Comparison of ENCODE assay signal across 19 cellular contexts in the genomic region with DNA sequence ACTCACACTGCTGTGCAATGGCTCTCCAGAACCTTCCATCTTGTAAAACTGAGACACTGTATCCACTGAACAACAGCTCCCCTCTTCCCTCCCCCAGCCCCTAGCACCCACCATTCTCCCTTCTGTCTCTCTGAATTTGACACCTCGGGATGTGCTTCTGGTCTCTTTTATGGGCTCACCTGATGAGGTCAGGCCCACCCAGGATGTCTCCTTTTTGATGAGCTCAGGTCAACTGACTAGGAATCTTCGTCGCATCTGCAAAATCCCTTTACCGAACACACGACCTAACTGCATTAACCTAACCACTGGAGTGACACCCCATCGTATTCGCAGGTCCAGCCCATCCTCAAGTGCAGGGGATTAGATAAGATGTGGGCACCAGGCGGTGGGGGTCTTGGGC.
DNase-seq lines count a peak whose midpoint lies in the region; ATAC-seq and TF ChIP-seq lines count a peak whose summit lies in the region.
"Had no signal": no experiment of that assay in that cellular context is flagged by ENCODE, and none has a peak within 500 bp of the region (broad histone marks: within the 10 kb centered on the region; RNA-seq: fewer than 3 reads in every experiment).

No MANE protein-coding gene starts in this region.

- H3K4me2 ChIP-seq in BLaER1 (peak overlapping the region; percentile 89), MM.1S (ENCODE audit: low read depth, low read length) (no peak overlapping the region)
- H3K4me2 ChIP-seq: hepatocyte had no signal

- no peaks in the 10 kb centered on the region for H3K9me2 ChIP-seq in MM.1S (replicated peaks; ENCODE audit: insufficient read depth, low read length)

- TF ChIP-seq POLR2A in spleen (IDR thresholded peaks at IDR 0.05), result no peak

- H3K79me2 ChIP-seq in MM.1S (ENCODE audit: low read length), result peaks cover 51% of the 10 kb centered on the region
- H3K79me2 ChIP-seq: hepatocyte had no signal

- H3K9ac ChIP-seq in BLaER1, result no peak overlapping the region
- H3K9ac ChIP-seq in MM.1S (ENCODE audit: low read length), result no peak overlapping the region
- H3K9ac ChIP-seq: GM23248 had no signal

- TF ChIP-seq CTCF in MM.1S (IDR thresholded peaks at IDR 0.05; ENCODE audit: low read length), result no peak
- no peak for TF ChIP-seq CTCF in spleen (IDR thresholded peaks at IDR 0.05 in 8 of 11, conservative IDR thresholded peaks at IDR 0.05 in 3 of 11)
- TF ChIP-seq CTCF in GM13976 (IDR thresholded peaks at IDR 0.05; ENCODE audit: borderline replicate concordance, control extremely low read depth, extremely low read depth, insufficient read depth, missing control alignments), result no peak

- H3K4me3 Mint-ChIP-seq in dendritic cell treated with granulocyte-macrophage colony-stimulating factor and Interleukin-4, amounts not matched to agents 40 ng/mL and 50 ng/mL, for 4 days, result no peak overlapping the region
- H3K4me3 Mint-ChIP-seq in activated T-helper 2 cell treated with anti-CD3 and anti-CD28 coated beads, Interferon-gamma antibody, Interleukin-2, Interleukin-4, amounts not matched to agents 10 μg/mL and 5 μg/mL and 100 μg/mL, durations not matched to agents 14 hours and 24 hours and 36 hours (ENCODE audit: low read depth), result no peak overlapping the region
- H3K4me3 Mint-ChIP-seq: activated T-cell treated with anti-CD3 and anti-CD28 coated beads, Interleukin-2, amount 50 U/mL, for 4 hours; endodermal cell had no signal

- H3K4me3 ChIP-seq in BLaER1 (0 out of 2 replicates have a peak overlapping the region, but pooled peaks have one; percentile 22), MM.1S (ENCODE audit: low read length) (no peak overlapping the region), spleen (peak overlapping the region in 1 of 8 donors; percentile 55)
- H3K4me3 ChIP-seq: GM23248, hepatocyte, SJSA1, vagina had no signal

- no peaks in the 10 kb centered on the region for H3K36me3 Mint-ChIP-seq in dendritic cell treated with granulocyte-macrophage colony-stimulating factor and Interleukin-4, amounts not matched to agents 40 ng/mL and 50 ng/mL, for 4 days (ENCODE audit: low read depth)
- H3K36me3 Mint-ChIP-seq in activated T-helper 2 cell treated with anti-CD3 and anti-CD28 coated beads, Interferon-gamma antibody, Interleukin-2, Interleukin-4, amounts not matched to agents 10 μg/mL and 5 μg/mL and 100 μg/mL, durations not matched to agents 14 hours and 24 hours and 36 hours (ENCODE audit: low read depth), result peaks cover 3% of the 10 kb centered on the region

- H3K9me3 Mint-ChIP-seq in dendritic cell treated with granulocyte-macrophage colony-stimulating factor and Interleukin-4, amounts not matched to agents 40 ng/mL and 50 ng/mL, for 4 days, result peaks cover 11% of the 10 kb centered on the region
- H3K9me3 Mint-ChIP-seq in activated T-helper 2 cell treated with anti-CD3 and anti-CD28 coated beads, Interferon-gamma antibody, Interleukin-2, Interleukin-4, amounts not matched to agents 10 μg/mL and 5 μg/mL and 100 μg/mL, durations not matched to agents 14 hours and 24 hours and 36 hours, result peaks cover 18% of the 10 kb centered on the region

- H3K4me1 ChIP-seq in BLaER1, result peaks cover 88% of the 10 kb centered on the region
- H3K4me1 ChIP-seq in MM.1S (ENCODE audit: low read length), result peaks cover 31% of the 10 kb centered on the region
- H3K4me1 ChIP-seq in spleen, result peaks cover 35 to 100% (median 85%) of the 10 kb centered on the region in 6 donors

- H3K36me3 ChIP-seq in BLaER1 (peaks cover 47% of the 10 kb centered on the region), MM.1S (replicated peaks; ENCODE audit: insufficient read depth, low read length) (no peaks in the 10 kb centered on the region), spleen (no peaks in the 10 kb centered on the region)
- H3K36me3 ChIP-seq: SJSA1, vagina had no signal

- H3F3A ChIP-seq in MM.1S (ENCODE audit: insufficient read depth, low read length), result peaks cover 28% of the 10 kb centered on the region

- H2AFZ ChIP-seq in MM.1S (ENCODE audit: low read length), result no peak overlapping the region
- H2AFZ ChIP-seq: GM23248, hepatocyte had no signal

- H4K20me1 ChIP-seq in BLaER1 (peaks cover 73% of the 10 kb centered on the region), MM.1S (ENCODE audit: insufficient read depth, low read length) (no peaks in the 10 kb centered on the region)

- H3K9me3 ChIP-seq in BLaER1 (peaks cover 35% of the 10 kb centered on the region), MM.1S (replicated peaks; ENCODE audit: insufficient read depth, low read length) (no peaks in the 10 kb centered on the region), spleen (peaks cover 2 to 20% (median 14%) of the 10 kb centered on the region in 8 donors)

- ATAC-seq in HG03439 (IDR thresholded peaks at IDR 0.05; ENCODE audit: unreplicated experiment), result no peak

- WGBS in spleen, 5 donors, result 96 to 99% (median 97%) methylated on average over 8 of the region's 8 CpGs

- peak overlapping the region; percentile 83 for H3K27ac Mint-ChIP-seq in dendritic cell treated with granulocyte-macrophage colony-stimulating factor and Interleukin-4, amounts not matched to agents 40 ng/mL and 50 ng/mL, for 4 days
- H3K27ac Mint-ChIP-seq in activated T-helper 2 cell treated with anti-CD3 and anti-CD28 coated beads, Interferon-gamma antibody, Interleukin-2, Interleukin-4, amounts not matched to agents 10 μg/mL and 5 μg/mL and 100 μg/mL, durations not matched to agents 14 hours and 24 hours and 36 hours, result no peak overlapping the region
- H3K27ac Mint-ChIP-seq: endodermal cell had no signal

- peak overlapping the region; percentile 75 for H3K27ac ChIP-seq in BLaER1
- H3K27ac ChIP-seq in MM.1S (ENCODE audit: low read length), result peak overlapping the region; percentile 86
- H3K27ac ChIP-seq in spleen, result peak overlapping the region in 6 of 8 donors; percentile 82 to 97 (median 93)

- peaks cover 83% of the 10 kb centered on the region for H3K4me1 Mint-ChIP-seq in dendritic cell treated with granulocyte-macrophage colony-stimulating factor and Interleukin-4, amounts not matched to agents 40 ng/mL and 50 ng/mL, for 4 days (ENCODE audit: low read depth)
- peaks cover 14% of the 10 kb centered on the region for H3K4me1 Mint-ChIP-seq in activated T-helper 2 cell treated with anti-CD3 and anti-CD28 coated beads, Interferon-gamma antibody, Interleukin-2, Interleukin-4, amounts not matched to agents 10 μg/mL and 5 μg/mL and 100 μg/mL, durations not matched to agents 14 hours and 24 hours and 36 hours (ENCODE audit: low read depth)
- H3K4me1 Mint-ChIP-seq: endodermal cell had no signal

- in situ Hi-C loops in GM13976 (cut with MboI; ENCODE audit: low sequenced_read_pairs, unreplicated experiment), result no loop called here

- H3K27me3 ChIP-seq in BLaER1 (no peaks in the 10 kb centered on the region), MM.1S (replicated peaks; ENCODE audit: insufficient read depth, low read length) (no peaks in the 10 kb centered on the region), spleen (replicated peaks in 1 of 7) (no peaks in the 10 kb centered on the region)
- H3K27me3 ChIP-seq: hepatocyte, SJSA1, vagina had no signal

- intact Hi-C loops in dendritic cell treated with granulocyte-macrophage colony-stimulating factor and Interleukin-4, amounts not matched to agents 40 ng/mL and 50 ng/mL, for 4 days (cut with micrococcal nuclease), result no loop called here
- intact Hi-C loops in spleen (cut with DNase I; ENCODE audit: low total_unique reads), result no loop called here
- intact Hi-C loops in activated T-helper 2 cell treated with anti-CD3 and anti-CD28 coated beads, Interferon-gamma antibody, Interleukin-2, Interleukin-4, amounts not matched to agents 10 μg/mL and 5 μg/mL and 100 μg/mL, durations not matched to agents 14 hours and 24 hours and 36 hours (cut with micrococcal nuclease), result loop anchor here (10.0 kb wide), 1 partner anchor 354 kb away; no protein-coding TSS in a partner anchor

- DNase-seq in MM.1S, result no peak
- no peak for DNase-seq in spleen
- DNase-seq in NCI-H446 (lab: John Stamatoyannopoulos, UW), result no peak
- no peak for DNase-seq in GM13976 (ENCODE audit: low spot score)
- DNase-seq in activated T-helper 2 cell treated with anti-CD3 and anti-CD28 coated beads, Interferon-gamma antibody, Interleukin-2, Interleukin-4, amounts not matched to agents 10 μg/mL and 5 μg/mL and 100 μg/mL, durations not matched to agents 14 hours and 24 hours and 36 hours (ENCODE audit: low spot score), result no peak
- DNase-seq: activated T-cell treated with anti-CD3 and anti-CD28 coated beads, Interleukin-2, amount 50 U/mL, for 4 hours; Calu3; caudate nucleus; endodermal cell; NCI-H146; NCI-H446 treated with DMSO at 0.1 percent for 48 hours; small intestine had no signal

- no peaks in the 10 kb centered on the region for H3K27me3 Mint-ChIP-seq in dendritic cell treated with granulocyte-macrophage colony-stimulating factor and Interleukin-4, amounts not matched to agents 40 ng/mL and 50 ng/mL, for 4 days
- H3K27me3 Mint-ChIP-seq in activated T-helper 2 cell treated with anti-CD3 and anti-CD28 coated beads, Interferon-gamma antibody, Interleukin-2, Interleukin-4, amounts not matched to agents 10 μg/mL and 5 μg/mL and 100 μg/mL, durations not matched to agents 14 hours and 24 hours and 36 hours (ENCODE audit: low read depth), result no peaks in the 10 kb centered on the region
